Comparison of ENCODE assay signal across 8 cellular contexts in the genomic region with DNA sequence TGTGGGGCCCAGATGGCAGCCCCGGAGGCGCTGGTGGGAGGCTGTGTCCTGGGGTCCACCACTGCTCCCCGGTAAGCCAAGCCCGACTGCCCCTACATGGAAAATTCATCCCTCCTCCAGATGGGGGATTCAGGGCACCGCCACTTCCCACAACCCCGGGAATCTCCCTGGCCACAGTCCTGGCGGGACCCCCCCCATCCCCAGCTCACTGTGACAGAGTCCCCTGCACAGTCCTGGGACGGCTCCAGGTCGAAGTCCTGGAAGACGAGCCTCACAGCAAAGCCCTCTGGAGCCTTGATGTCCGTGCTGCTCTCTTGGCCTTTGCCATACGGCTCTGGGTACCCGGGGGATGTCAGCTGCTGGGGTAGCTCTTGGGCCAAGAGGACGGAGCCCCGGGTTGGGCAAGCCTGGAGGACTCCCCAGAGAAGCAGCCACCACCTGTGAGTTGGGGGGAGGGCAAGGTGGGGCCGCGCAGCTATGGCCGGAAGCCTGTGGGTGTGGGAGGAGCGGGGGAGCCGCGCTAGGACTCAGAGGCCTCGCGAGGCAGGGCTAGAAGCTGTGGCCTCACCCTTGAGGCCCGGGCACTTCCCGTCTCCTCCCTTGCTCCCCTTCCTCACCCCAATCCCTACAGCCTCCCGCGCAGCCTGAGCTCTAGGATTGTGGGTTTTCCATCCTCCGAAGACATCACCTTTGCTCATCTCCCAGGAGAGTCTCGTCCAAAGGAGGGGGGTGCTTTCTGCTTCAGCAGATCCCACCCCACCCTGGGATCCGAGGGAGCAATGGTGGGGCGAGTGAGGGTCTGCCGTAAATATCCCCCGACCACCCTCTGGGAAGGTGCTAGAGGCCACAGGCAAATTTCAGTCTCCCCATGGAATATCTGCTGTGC. TPM values are rescaled to one million over a fixed set of nuclear protein-coding genes. Genes with fewer than 3 reads are reported as not detected.
DNase-seq lines count a peak whose midpoint lies in the region; ATAC-seq and TF ChIP-seq lines count a peak whose summit lies in the region.

No MANE protein-coding gene starts in this region.

- H3K9ac ChIP-seq in OCI-LY3 (ENCODE audit: low read length) (peak overlapping the region; percentile 99), neural progenitor cell (no peak overlapping the region)

- H3K4me1 ChIP-seq in BE2C (no peaks in the 10 kb centered on the region), OCI-LY3 (ENCODE audit: low read length) (no peaks in the 10 kb centered on the region), neural progenitor cell (no peaks in the 10 kb centered on the region)

- H3K27ac Mint-ChIP-seq in neural progenitor cell = peak overlapping the region; percentile 92

- H3K4me3 Mint-ChIP-seq in neural progenitor cell = peak overlapping the region; percentile 89

- ATAC-seq in HG03159 (IDR thresholded peaks at IDR 0.05; ENCODE audit: unreplicated experiment) = peak; percentile 78

- in situ Hi-C loops in GM18951 (cut with MboI; ENCODE audit: low sequenced_read_pairs, unreplicated experiment) = loop anchor here (10.0 kb wide), 1 partner anchor 163 kb away; a partner anchor contains a TSS

- no peaks in the 10 kb centered on the region for H3K36me3 ChIP-seq in BE2C
- peaks cover 15% of the 10 kb centered on the region for H3K36me3 ChIP-seq in OCI-LY3 (replicated peaks; ENCODE audit: low read depth, low read length)
- peaks cover 15% of the 10 kb centered on the region for H3K36me3 ChIP-seq in neural progenitor cell

- no peaks in the 10 kb centered on the region for H4K20me1 ChIP-seq in OCI-LY3 (ENCODE audit: insufficient read depth, low read length)
- no peaks in the 10 kb centered on the region for H4K20me1 ChIP-seq in neural progenitor cell (ENCODE audit: low read depth)

- peaks cover 5% of the 10 kb centered on the region for H3F3A ChIP-seq in neural progenitor cell (ENCODE audit: low read depth)

- H3K79me2 ChIP-seq in OCI-LY3 (ENCODE audit: low read length) = peaks cover 7% of the 10 kb centered on the region; the same call in 1 of the 2 replicates
- peaks cover 9% of the 10 kb centered on the region for H3K79me2 ChIP-seq in neural progenitor cell (ENCODE audit: low read depth)

- no peaks in the 10 kb centered on the region for H3K27me3 ChIP-seq in BE2C
- H3K27me3 ChIP-seq in OCI-LY3 (ENCODE audit: low read depth, low read length) = no peaks in the 10 kb centered on the region
- no peaks in the 10 kb centered on the region for H3K27me3 ChIP-seq in neural progenitor cell

- peaks cover 8% of the 10 kb centered on the region for H3K36me3 Mint-ChIP-seq in neural progenitor cell

- H3K4me1 Mint-ChIP-seq in neural progenitor cell = peaks cover 16% of the 10 kb centered on the region

- TF ChIP-seq CTCF in BE2C (IDR thresholded peaks at IDR 0.05; ENCODE audit: low read depth, low read length) = no peak
- no peak for TF ChIP-seq CTCF in OCI-LY3 (IDR thresholded peaks at IDR 0.05; ENCODE audit: low read depth, low read length)
- TF ChIP-seq CTCF in neural progenitor cell (IDR thresholded peaks at IDR 0.05) = no peak

- H3K4me2 ChIP-seq in OCI-LY3 (ENCODE audit: low read length) = peak overlapping the region; percentile 69
- peak overlapping the region; percentile 80 for H3K4me2 ChIP-seq in neural progenitor cell

- peaks cover 4% of the 10 kb centered on the region for H3K27me3 Mint-ChIP-seq in neural progenitor cell (ENCODE audit: insufficient read depth, low read depth)

- TF ChIP-seq POLR2A in GM18951 (IDR thresholded peaks at IDR 0.05; ENCODE audit: extremely low read depth, insufficient read depth, insufficient read length) = peak; percentile 95

- H3K27ac ChIP-seq in OCI-LY3 (ENCODE audit: low read length) (peak overlapping the region; percentile 77), neural progenitor cell (no peak overlapping the region), temporal lobe (ENCODE audit: low read depth, low read length) (peak overlapping the region; percentile 50)

- H3K4me3 ChIP-seq in BE2C (ENCODE audit: low read depth, low read length) (peak overlapping the region; percentile 55), OCI-LY3 (ENCODE audit: low read length) (peak overlapping the region; percentile 96), neural progenitor cell (peak overlapping the region; percentile 58)

- H2AFZ ChIP-seq in OCI-LY3 (ENCODE audit: low read depth, low read length) (peak overlapping the region; percentile 61), neural progenitor cell (replicated peaks) (peak overlapping the region; percentile 90)

- DNase-seq in BE2C (no peak), fibroblast of peridontal ligament (ENCODE audit: extremely low read depth) (peak; percentile 60), neural progenitor cell (ENCODE audit: low spot score) (peak; percentile 65)
- peak; percentile 85 to 87 for DNase-seq in activated T-cell treated with anti-CD3 and anti-CD28 coated beads, Interleukin-2, amount 50 U/mL, for 48 hours

- peaks cover 12% of the 10 kb centered on the region for H3K9me3 Mint-ChIP-seq in neural progenitor cell

- no peaks in the 10 kb centered on the region for H3K9me3 ChIP-seq in BE2C
- H3K9me3 ChIP-seq in OCI-LY3 (ENCODE audit: insufficient read depth, low read length) = peaks cover 7% of the 10 kb centered on the region; the same call in 1 of the 2 replicates
- H3K9me3 ChIP-seq in neural progenitor cell (ENCODE audit: low read depth) = peaks cover 4% of the 10 kb centered on the region

RNA-seq across cellular contexts. Expression of a gene that starts 0.7 kb away (rescaled TPM):
- 0.80 TPM for polyA plus RNA-seq in BE2C (2012; ENCODE audit: insufficient read depth, insufficient read length, low read depth)
- total RNA-seq in neural progenitor cell (ENCODE audit: low replicate concordance) = 18.3 and 32.2 TPM in 2 replicates
- 5.9 TPM for total RNA-seq in temporal lobe

RNA-seq across cellular contexts. Expression of a gene that starts 16.0 kb away (rescaled TPM):
- polyA plus RNA-seq in BE2C (2012; ENCODE audit: insufficient read depth, insufficient read length, low read depth) = 1.2 TPM
- total RNA-seq in neural progenitor cell (ENCODE audit: low replicate concordance) (3.3 and 8.8 TPM in 2 replicates), temporal lobe (4.4 TPM)

RNA-seq across cellular contexts. Expression of a gene that starts 20.4 kb away (rescaled TPM):
- polyA plus RNA-seq in BE2C (2012; ENCODE audit: insufficient read depth, insufficient read length, low read depth) = 2.3 TPM
- total RNA-seq in neural progenitor cell (ENCODE audit: low replicate concordance) = not detected in 2 replicates
- total RNA-seq in temporal lobe = 0.25 TPM

RNA-seq across cellular contexts. Expression of a gene that starts 21.9 kb away (rescaled TPM):
- 49.9 TPM for polyA plus RNA-seq in BE2C (2012; ENCODE audit: insufficient read depth, insufficient read length, low read depth)
- total RNA-seq in neural progenitor cell (ENCODE audit: low replicate concordance) (24.0 and 36.9 TPM in 2 replicates), temporal lobe (72.3 TPM)

RNA-seq across cellular contexts. Expression of a gene that starts 47.8 kb away (rescaled TPM):
- 6.8 TPM for polyA plus RNA-seq in BE2C (2012; ENCODE audit: insufficient read depth, insufficient read length, low read depth)
- total RNA-seq in neural progenitor cell (ENCODE audit: low replicate concordance) (0.56 and 2.1 TPM in 2 replicates), temporal lobe (11.3 TPM)
